In genomic region chr3:196868297-196868661, GRCh38 we compare ENCODE assay signal across 8 cellular contexts. TPM values are rescaled to one million over a fixed set of nuclear protein-coding genes. Genes with fewer than 3 reads are reported as not detected.
DNase-seq lines count a peak whose midpoint lies in the region; ATAC-seq and TF ChIP-seq lines count a peak whose summit lies in the region.

No MANE protein-coding gene starts in this region.

- H3K4me3 Mint-ChIP-seq in GM23338, result peak overlapping the region; percentile 95
- H3K4me3 Mint-ChIP-seq in activated T-cell treated with anti-CD3 and anti-CD28 coated beads, Interleukin-2, amount 50 U/mL, for 72 hours, result peak overlapping the region; percentile 91 to 96

- H3K4me2 ChIP-seq in GM23338 (peak overlapping the region; percentile 97), Karpas-422 (ENCODE audit: low read depth, low read length, poor library complexity, severe bottlenecking) (peak overlapping the region; percentile 94)

- H3K9me3 ChIP-seq in Karpas-422 (ENCODE audit: low read length), result no peaks in the 10 kb centered on the region

- peaks cover 6% of the 10 kb centered on the region for H3K36me3 Mint-ChIP-seq in GM23338 (ENCODE audit: low read depth)
- H3K36me3 Mint-ChIP-seq in activated T-cell treated with anti-CD3 and anti-CD28 coated beads, Interleukin-2, amount 50 U/mL, for 72 hours (ENCODE audit: insufficient read depth in 2 of 2), result peaks cover 1 to 3% of the 10 kb centered on the region in 2 donors

- H4K20me1 ChIP-seq in GM23338 (replicated peaks; ENCODE audit: insufficient read depth) (peaks cover 11% of the 10 kb centered on the region; the same call in 1 of the 2 replicates), Karpas-422 (ENCODE audit: insufficient read depth, low read depth, low read length) (peaks cover 26% of the 10 kb centered on the region; the same call in 1 of the 2 replicates)

- H3K27me3 ChIP-seq in GM23338 (ENCODE audit: insufficient read depth), result no peaks in the 10 kb centered on the region
- H3K27me3 ChIP-seq in Karpas-422 (ENCODE audit: low read length), result no peaks in the 10 kb centered on the region

- peak overlapping the region; percentile 92 for H3K27ac Mint-ChIP-seq in GM23338
- H3K27ac Mint-ChIP-seq in activated T-cell treated with anti-CD3 and anti-CD28 coated beads, Interleukin-2, amount 50 U/mL, for 72 hours, result peak overlapping the region; percentile 96

- H3K79me2 ChIP-seq in GM23338 (replicated peaks; ENCODE audit: insufficient read depth), result peaks cover 53% of the 10 kb centered on the region
- peaks cover 56% of the 10 kb centered on the region for H3K79me2 ChIP-seq in Karpas-422 (ENCODE audit: low read length)

- H3K36me3 ChIP-seq in GM23338 (ENCODE audit: insufficient read depth), result peaks cover 5% of the 10 kb centered on the region; the same call in 1 of the 2 replicates
- H3K36me3 ChIP-seq in Karpas-422 (ENCODE audit: insufficient read depth, low read length), result peaks cover 12% of the 10 kb centered on the region

- no peak for TF ChIP-seq CTCF in GM23338 (conservative IDR thresholded peaks at IDR 0.05; ENCODE audit: low read depth in 2 of 2)
- no peak for TF ChIP-seq CTCF in omental fat pad (IDR thresholded peaks at IDR 0.05)

- peaks cover 4% of the 10 kb centered on the region for H3K27me3 Mint-ChIP-seq in GM23338 (ENCODE audit: insufficient read depth, low read depth, poor library complexity)
- no peaks in the 10 kb centered on the region for H3K27me3 Mint-ChIP-seq in activated T-cell treated with anti-CD3 and anti-CD28 coated beads, Interleukin-2, amount 50 U/mL, for 72 hours (ENCODE audit: low read depth)

- peak overlapping the region; percentile 93 for H3K4me3 ChIP-seq in GM23338
- H3K4me3 ChIP-seq in Karpas-422 (ENCODE audit: low read length), result peak overlapping the region; percentile 85

- H3F3A ChIP-seq in GM23338 (replicated peaks; ENCODE audit: low read depth), result 0 out of 2 replicates have a peak, but pooled peaks cover 3% of the 10 kb centered on the region

- H3K9me2 ChIP-seq in GM23338 (ENCODE audit: insufficient read depth), result no peaks in the 10 kb centered on the region
- H3K9me2 ChIP-seq in Karpas-422 (replicated peaks; ENCODE audit: insufficient read depth, low read length), result no peaks in the 10 kb centered on the region

- peak overlapping the region; percentile 82 for H3K9ac ChIP-seq in Karpas-422 (ENCODE audit: low read length)

- H3K4me1 Mint-ChIP-seq in GM23338, result peaks cover 11% of the 10 kb centered on the region; the same call in 2 of the 3 replicates
- peaks cover 19% of the 10 kb centered on the region for H3K4me1 Mint-ChIP-seq in activated T-cell treated with anti-CD3 and anti-CD28 coated beads, Interleukin-2, amount 50 U/mL, for 72 hours (ENCODE audit: low read depth)

- H3K9me3 Mint-ChIP-seq in GM23338, result peaks cover 5% of the 10 kb centered on the region; the same call in 2 of the 3 replicates
- H3K9me3 Mint-ChIP-seq in activated T-cell treated with anti-CD3 and anti-CD28 coated beads, Interleukin-2, amount 50 U/mL, for 72 hours, result peaks cover 0 to 1% of the 10 kb centered on the region in 2 donors

- ATAC-seq in GM23338 (peak; percentile 66), omental fat pad (ENCODE audit: low FRiP score) (peak; percentile 34)
- ATAC-seq in activated T-cell treated with anti-CD3 and anti-CD28 coated beads, Interleukin-2, amount 50 U/mL, for 72 hours (replicated peaks in 1 of 2), result peak; percentile 13 to 31

- H2AFZ ChIP-seq in GM23338 (no peak overlapping the region; the same call in 1 of the 2 replicates), Karpas-422 (ENCODE audit: low read length) (0 out of 2 replicates have a peak overlapping the region, but pooled peaks have one; percentile 18)

- DNase-seq in NCI-H748 (lab: John Stamatoyannopoulos, UW; ENCODE audit: unreplicated experiment) (peak; percentile 32), NCI-H748 treated with DMSO at 0.1 percent for 48 hours (lab: John Stamatoyannopoulos, UW) (no peak), GM23338 (ENCODE audit: low spot score) (peak; percentile 56), Karpas-422 (peak; percentile 72), germinal center (ENCODE audit: low spot score) (peak; percentile 12), omental fat pad (ENCODE audit: low spot score) (no peak), NCI-H524 treated with DMSO at 0.1 percent for 48 hours (lab: John Stamatoyannopoulos, UW) (no peak)
- peak; percentile 37 to 39 for DNase-seq in activated T-cell treated with anti-CD3 and anti-CD28 coated beads, Interleukin-2, amount 50 U/mL, for 72 hours

- H3K4me1 ChIP-seq in GM23338 (ENCODE audit: insufficient read depth) (peaks cover 8% of the 10 kb centered on the region; the same call in 1 of the 2 replicates), Karpas-422 (ENCODE audit: low read length) (peaks cover 38% of the 10 kb centered on the region)

- H3K27ac ChIP-seq in GM23338 (ENCODE audit: low read depth) (peak overlapping the region; percentile 82; the same call in 1 of the 2 replicates), Karpas-422 (ENCODE audit: low read length) (peak overlapping the region; percentile 32; the same call in 1 of the 2 replicates)

TF ChIP-seq in GM23338, 12 proteins besides CTCF, POLR2A, EP300 and RAD21 (continues in another document):
- TF ChIP-seq POLR2AphosphoS5 (IDR thresholded peaks at IDR 0.05; ENCODE audit: low read depth) (no peak), ETS1 (IDR thresholded peaks at IDR 0.05) (no peak), EZH2phosphoT487 (IDR thresholded peaks at IDR 0.05; ENCODE audit: unreplicated experiment) (no peak)

RNA-seq across cellular contexts. Expression of gene SENP5, which starts 0.6 kb away (rescaled TPM):
- 34.3 and 44.0 TPM in 2 replicates for total RNA-seq in GM23338 (2014; rRNA removed; shearing (Covaris generic))
- 8.3 and 12.2 TPM in 2 replicates for polyA plus RNA-seq in GM23338 (2016; fragmentation: Nextera tagmentation; extraction: Ambion mirVana)
- 53.8 and 73.3 TPM in 2 replicates for total RNA-seq in Karpas-422 (2014; rRNA removed; shearing (Covaris generic); ENCODE audit: low replicate concordance)
- 10 to 100 TPM; 33.7 to 38.6 TPM for total RNA-seq in activated T-cell treated with anti-CD3 and anti-CD28 coated beads, Interleukin-2, amount 50 U/mL, for 72 hours
- 10 to 100 TPM; 31.3 to 69.9 (median 41.3) TPM for total RNA-seq in omental fat pad

Comparison
In these comparisons a context has a peak if more than half of its experiments do, and no peak if none do; other contexts are left out.
1. DNase-seq: peak in NCI-H748 (single experiment), GM23338 (single experiment), Karpas-422 (single experiment), activated T-cell treated with anti-CD3 and anti-CD28 coated beads, Interleukin-2, amount 50 U/mL, for 72 hours (2 of 2) and germinal center (single experiment); none in NCI-H748 treated with DMSO at 0.1 percent for 48 hours (single experiment), omental fat pad (single experiment) and NCI-H524 treated with DMSO at 0.1 percent for 48 hours (single experiment).
2. Peak in every context shown above with its lines, with median percentiles within 50 percentile points of each other: ATAC-seq.